In the genomic region with DNA sequence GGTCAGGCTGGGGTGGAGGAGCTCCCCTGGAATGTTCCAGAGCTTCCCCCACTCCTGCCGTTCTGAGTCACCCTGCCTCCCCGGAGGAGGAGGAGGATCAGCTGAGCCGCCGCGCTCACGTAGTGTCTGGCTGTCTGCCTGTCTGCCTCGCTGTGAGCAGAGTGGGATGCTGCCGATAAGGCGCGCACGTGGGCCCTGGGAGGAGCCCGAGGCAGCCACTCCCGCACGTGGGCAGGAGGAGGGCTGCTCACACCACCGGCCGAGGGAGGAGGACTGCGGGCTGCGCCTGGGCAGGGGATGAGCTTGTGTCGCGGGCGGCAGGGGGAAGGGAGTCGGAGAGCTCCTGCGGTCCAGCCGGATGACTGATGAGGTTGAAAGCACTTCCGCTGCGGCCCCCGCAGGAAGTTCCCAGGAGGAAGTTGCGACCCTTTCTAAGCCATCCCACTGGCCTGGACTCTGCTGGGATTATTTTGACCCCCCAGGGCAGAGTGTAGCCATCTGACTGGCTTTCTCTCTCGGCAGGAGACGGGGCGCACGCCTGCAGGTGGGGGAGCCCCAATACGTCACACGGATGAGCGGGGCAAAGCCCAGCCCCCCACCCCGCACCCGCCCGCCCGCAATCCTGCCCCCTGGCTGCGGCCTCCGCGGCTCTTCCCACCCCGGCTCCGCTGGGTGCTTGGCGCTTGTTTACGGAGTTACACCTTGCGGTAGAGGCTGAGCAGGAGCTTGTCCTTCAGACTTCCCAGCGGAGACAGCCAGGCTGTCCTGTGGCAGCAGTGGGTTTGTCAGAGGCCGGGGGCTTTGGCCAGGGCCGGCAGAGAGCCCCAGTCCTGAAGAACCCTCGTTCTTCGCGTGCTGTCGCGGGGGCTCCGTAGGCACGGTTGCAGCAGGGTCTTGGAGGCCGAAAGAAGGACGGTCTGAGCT, we compare ENCODE assay signal across 1 cellular context.
TF ChIP-seq lines count a peak whose summit lies in the region.

No MANE protein-coding gene starts in this region.

TF ChIP-seq in HEK293, 187 proteins besides CTCF, POLR2A, EP300 and RAD21 (continued from another document):
- TF ChIP-seq ZNF701 (tag by site-specific recombination; IDR thresholded peaks at IDR 0.05) (0 out of 2 replicates have a peak, but pooled peaks have one; percentile 60), ZNF76 (tag by site-specific recombination; IDR thresholded peaks at IDR 0.05; ENCODE audit: borderline replicate concordance, low read depth) (peak; percentile 80), ZNF132 (tag by site-specific recombination; IDR thresholded peaks at IDR 0.05; ENCODE audit: borderline replicate concordance) (no peak), ZXDB (tag by site-specific recombination; IDR thresholded peaks at IDR 0.05) (peak; percentile 97), ZNF274 (IDR thresholded peaks at IDR 0.05; ENCODE audit: low read length) (no peak), ZNF274 (tag by site-specific recombination; IDR thresholded peaks at IDR 0.05; ENCODE audit: borderline replicate concordance) (no peak), ZNF341 (tag by site-specific recombination; IDR thresholded peaks at IDR 0.05; ENCODE audit: low read depth) (peak; percentile 97), KLF10 (tag by site-specific recombination; IDR thresholded peaks at IDR 0.05) (peak; percentile 79), ZNF837 (tag by site-specific recombination; IDR thresholded peaks at IDR 0.05) (no peak), ZBTB17 (tag by site-specific recombination; IDR thresholded peaks at IDR 0.05) (peak; percentile 98), ZNF596 (tag by site-specific recombination; IDR thresholded peaks at IDR 0.05) (no peak)
- TF ChIP-seq, protein P1, sequence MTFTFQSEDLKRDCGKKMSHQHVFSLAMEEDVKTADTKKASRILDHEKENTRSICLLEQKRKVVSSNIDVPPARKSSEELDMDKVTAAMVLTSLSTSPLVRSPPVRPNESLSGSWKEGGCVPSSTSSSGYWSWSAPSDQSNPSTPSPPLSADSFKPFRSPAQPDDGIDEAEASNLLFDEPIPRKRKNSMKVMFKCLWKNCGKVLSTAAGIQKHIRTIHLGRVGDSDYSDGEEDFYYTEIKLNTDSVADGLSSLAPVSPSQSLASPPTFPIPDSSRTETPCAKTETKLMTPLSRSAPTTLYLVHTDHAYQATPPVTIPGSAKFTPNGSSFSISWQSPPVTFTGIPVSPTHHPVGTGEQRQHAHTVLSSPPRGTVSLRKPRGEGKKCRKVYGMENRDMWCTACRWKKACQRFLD (tag by site-specific recombination; IDR thresholded peaks at IDR 0.05): no peak
- TF ChIP-seq, protein P2, sequence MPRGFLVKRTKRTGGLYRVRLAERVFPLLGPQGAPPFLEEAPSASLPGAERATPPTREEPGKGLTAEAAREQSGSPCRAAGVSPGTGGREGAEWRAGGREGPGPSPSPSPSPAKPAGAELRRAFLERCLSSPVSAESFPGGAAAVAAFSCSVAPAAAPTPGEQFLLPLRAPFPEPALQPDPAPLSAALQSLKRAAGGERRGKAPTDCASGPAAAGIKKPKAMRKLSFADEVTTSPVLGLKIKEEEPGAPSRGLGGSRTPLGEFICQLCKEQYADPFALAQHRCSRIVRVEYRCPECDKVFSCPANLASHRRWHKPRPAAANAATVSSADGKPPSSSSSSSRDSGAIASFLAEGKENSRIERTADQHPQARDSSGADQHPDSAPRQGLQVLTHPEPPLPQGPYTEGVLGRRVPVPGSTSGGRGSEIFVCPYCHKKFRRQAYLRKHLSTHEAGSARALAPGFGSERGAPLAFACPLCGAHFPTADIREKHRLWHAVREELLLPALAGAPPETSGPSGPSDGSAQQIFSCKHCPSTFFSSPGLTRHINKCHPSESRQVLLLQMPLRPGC (tag by site-specific recombination; IDR thresholded peaks at IDR 0.05): peak; percentile 91
- TF ChIP-seq, protein P3, sequence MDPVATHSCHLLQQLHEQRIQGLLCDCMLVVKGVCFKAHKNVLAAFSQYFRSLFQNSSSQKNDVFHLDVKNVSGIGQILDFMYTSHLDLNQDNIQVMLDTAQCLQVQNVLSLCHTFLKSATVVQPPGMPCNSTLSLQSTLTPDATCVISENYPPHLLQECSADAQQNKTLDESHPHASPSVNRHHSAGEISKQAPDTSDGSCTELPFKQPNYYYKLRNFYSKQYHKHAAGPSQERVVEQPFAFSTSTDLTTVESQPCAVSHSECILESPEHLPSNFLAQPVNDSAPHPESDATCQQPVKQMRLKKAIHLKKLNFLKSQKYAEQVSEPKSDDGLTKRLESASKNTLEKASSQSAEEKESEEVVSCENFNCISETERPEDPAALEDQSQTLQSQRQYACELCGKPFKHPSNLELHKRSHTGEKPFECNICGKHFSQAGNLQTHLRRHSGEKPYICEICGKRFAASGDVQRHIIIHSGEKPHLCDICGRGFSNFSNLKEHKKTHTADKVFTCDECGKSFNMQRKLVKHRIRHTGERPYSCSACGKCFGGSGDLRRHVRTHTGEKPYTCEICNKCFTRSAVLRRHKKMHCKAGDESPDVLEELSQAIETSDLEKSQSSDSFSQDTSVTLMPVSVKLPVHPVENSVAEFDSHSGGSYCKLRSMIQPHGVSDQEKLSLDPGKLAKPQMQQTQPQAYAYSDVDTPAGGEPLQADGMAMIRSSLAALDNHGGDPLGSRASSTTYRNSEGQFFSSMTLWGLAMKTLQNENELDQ (tag by site-specific recombination; IDR thresholded peaks at IDR 0.05; ENCODE audit: low read depth): no peak
- TF ChIP-seq, protein P4, sequence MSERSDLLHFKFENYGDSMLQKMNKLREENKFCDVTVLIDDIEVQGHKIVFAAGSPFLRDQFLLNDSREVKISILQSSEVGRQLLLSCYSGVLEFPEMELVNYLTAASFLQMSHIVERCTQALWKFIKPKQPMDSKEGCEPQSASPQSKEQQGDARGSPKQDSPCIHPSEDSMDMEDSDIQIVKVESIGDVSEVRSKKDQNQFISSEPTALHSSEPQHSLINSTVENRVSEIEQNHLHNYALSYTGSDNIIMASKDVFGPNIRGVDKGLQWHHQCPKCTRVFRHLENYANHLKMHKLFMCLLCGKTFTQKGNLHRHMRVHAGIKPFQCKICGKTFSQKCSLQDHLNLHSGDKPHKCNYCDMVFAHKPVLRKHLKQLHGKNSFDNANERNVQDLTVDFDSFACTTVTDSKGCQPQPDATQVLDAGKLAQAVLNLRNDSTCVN (tag by site-specific recombination; optimal IDR thresholded peaks at IDR 0.05): peak; percentile 91
- TF ChIP-seq, protein P5, sequence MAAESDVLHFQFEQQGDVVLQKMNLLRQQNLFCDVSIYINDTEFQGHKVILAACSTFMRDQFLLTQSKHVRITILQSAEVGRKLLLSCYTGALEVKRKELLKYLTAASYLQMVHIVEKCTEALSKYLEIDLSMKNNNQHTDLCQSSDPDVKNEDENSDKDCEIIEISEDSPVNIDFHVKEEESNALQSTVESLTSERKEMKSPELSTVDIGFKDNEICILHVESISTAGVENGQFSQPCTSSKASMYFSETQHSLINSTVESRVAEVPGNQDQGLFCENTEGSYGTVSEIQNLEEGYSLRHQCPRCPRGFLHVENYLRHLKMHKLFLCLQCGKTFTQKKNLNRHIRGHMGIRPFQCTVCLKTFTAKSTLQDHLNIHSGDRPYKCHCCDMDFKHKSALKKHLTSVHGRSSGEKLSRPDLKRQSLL (tag by site-specific recombination; IDR thresholded peaks at IDR 0.05): no peak
